Comparison of ENCODE assay signal across 10 cellular contexts in genomic region chr1:24987875-24988559, GRCh38. TPM values are rescaled to one million over a fixed set of nuclear protein-coding genes. Genes with fewer than 3 reads are reported as not detected.
DNase-seq lines count a peak whose midpoint lies in the region; ATAC-seq lines count a peak whose summit lies in the region.
"Had no signal": no experiment of that assay in that cellular context is flagged by ENCODE, and none has a peak within 500 bp of the region (broad histone marks: within the 10 kb centered on the region; RNA-seq: fewer than 3 reads in every experiment).

No MANE protein-coding gene starts in this region.

- DNase-seq in CD4-positive, CD25-positive, alpha-beta regulatory T cell, result peak in 1 of 3 donors; percentile 69
- peak; percentile 29 for DNase-seq in activated naive CD8-positive, alpha-beta T cell treated with anti-CD3 and anti-CD28 coated beads, Interleukin-2, amount 10 ng/mL, durations not matched to agents 7 days and 5 days
- no peak for DNase-seq in AG08396 (ENCODE audit: low spot score)
- no peak for DNase-seq in AML-193 (lab: John Stamatoyannopoulos, UW)
- DNase-seq in islet precursor cell, result no peak
- DNase-seq in NCI-H2196 (lab: John Stamatoyannopoulos, UW; ENCODE audit: unreplicated experiment), result no peak
- DNase-seq: heart left ventricle, NCI-H1694 treated with DMSO at 0.1 percent for 48 hours had no signal

- H3K27ac ChIP-seq in CD4-positive, CD25-positive, alpha-beta regulatory T cell (ENCODE audit: insufficient read depth, low read length, poor library complexity, severe bottlenecking), result no peak overlapping the region
- H3K27ac ChIP-seq: heart left ventricle had no signal

- no peaks in the 10 kb centered on the region for H3K36me3 Mint-ChIP-seq in CD4-positive, CD25-positive, alpha-beta regulatory T cell
- peaks cover 4% of the 10 kb centered on the region for H3K36me3 Mint-ChIP-seq in activated naive CD8-positive, alpha-beta T cell treated with anti-CD3 and anti-CD28 coated beads, Interleukin-2, amount 10 ng/mL, durations not matched to agents 7 days and 5 days

- peaks cover 47% of the 10 kb centered on the region for H3K4me1 ChIP-seq in CD4-positive, CD25-positive, alpha-beta regulatory T cell (ENCODE audit: control insufficient read depth, insufficient read depth, low read length, poor library complexity, severe bottlenecking)

- peak overlapping the region in 2 of 4 donors; percentile 5 to 62 for H3K4me3 Mint-ChIP-seq in CD4-positive, CD25-positive, alpha-beta regulatory T cell
- peak overlapping the region; percentile 50 for H3K4me3 Mint-ChIP-seq in activated naive CD8-positive, alpha-beta T cell treated with anti-CD3 and anti-CD28 coated beads, Interleukin-2, amount 10 ng/mL, durations not matched to agents 7 days and 5 days

- H3K27ac Mint-ChIP-seq in CD4-positive, CD25-positive, alpha-beta regulatory T cell, result peak overlapping the region; percentile 32 to 65 (median 59)
- H3K27ac Mint-ChIP-seq in activated naive CD8-positive, alpha-beta T cell treated with anti-CD3 and anti-CD28 coated beads, Interleukin-2, amount 10 ng/mL, durations not matched to agents 7 days and 5 days, result peak overlapping the region; percentile 87

- POLR2A ChIA-PET in activated naive CD8-positive, alpha-beta T cell treated with anti-CD3 and anti-CD28 coated beads, Interleukin-2, amount 10 ng/mL, durations not matched to agents 7 days and 5 days (lab: Charles Lee), result interaction anchor here (0.6 to 17.6 kb wide), 10 partner anchors 9 to 370 kb away, joined by 3 to 266 read pairs (median 7); no protein-coding TSS in a partner anchor

- no peaks in the 10 kb centered on the region for H3K9me3 ChIP-seq in CD4-positive, CD25-positive, alpha-beta regulatory T cell (ENCODE audit: control insufficient read depth in 2 of 2, low read length in 2 of 2)

- no peaks in the 10 kb centered on the region for H3K27me3 Mint-ChIP-seq in CD4-positive, CD25-positive, alpha-beta regulatory T cell
- H3K27me3 Mint-ChIP-seq in activated naive CD8-positive, alpha-beta T cell treated with anti-CD3 and anti-CD28 coated beads, Interleukin-2, amount 10 ng/mL, durations not matched to agents 7 days and 5 days, result no peaks in the 10 kb centered on the region

- H3K27me3 ChIP-seq in CD4-positive, CD25-positive, alpha-beta regulatory T cell (ENCODE audit: control insufficient read depth, insufficient read depth, low read length), result no peaks in the 10 kb centered on the region

- H3K4me3 ChIP-seq in CD4-positive, CD25-positive, alpha-beta regulatory T cell (ENCODE audit: low read depth, low read length), result no peak overlapping the region
- H3K4me3 ChIP-seq: heart left ventricle had no signal

- H3K9me3 Mint-ChIP-seq in CD4-positive, CD25-positive, alpha-beta regulatory T cell, result no peaks in the 10 kb centered on the region
- H3K9me3 Mint-ChIP-seq in activated naive CD8-positive, alpha-beta T cell treated with anti-CD3 and anti-CD28 coated beads, Interleukin-2, amount 10 ng/mL, durations not matched to agents 7 days and 5 days, result no peaks in the 10 kb centered on the region

- H3K36me3 ChIP-seq in CD4-positive, CD25-positive, alpha-beta regulatory T cell (ENCODE audit: control insufficient read depth, insufficient read depth, low read length), result no peaks in the 10 kb centered on the region
- H3K36me3 ChIP-seq: heart left ventricle had no signal

- ATAC-seq in CD4-positive, CD25-positive, alpha-beta regulatory T cell (ENCODE audit: low read depth in 2 of 2), result peak; percentile 18 to 37
- ATAC-seq in GM18502 (IDR thresholded peaks at IDR 0.05; ENCODE audit: poor library complexity, unreplicated experiment) (peak; percentile 63), HG02885 (IDR thresholded peaks at IDR 0.05; ENCODE audit: poor library complexity, unreplicated experiment) (peak; percentile 59)
- peak; percentile 44 for ATAC-seq in activated naive CD8-positive, alpha-beta T cell treated with anti-CD3 and anti-CD28 coated beads, Interleukin-2, amount 10 ng/mL, durations not matched to agents 7 days and 5 days (ENCODE audit: low read depth)
- ATAC-seq: heart left ventricle had no signal

- H3K4me1 Mint-ChIP-seq in CD4-positive, CD25-positive, alpha-beta regulatory T cell, result peaks cover 5 to 94% (median 34%) of the 10 kb centered on the region in 4 donors
- peaks cover 92% of the 10 kb centered on the region for H3K4me1 Mint-ChIP-seq in activated naive CD8-positive, alpha-beta T cell treated with anti-CD3 and anti-CD28 coated beads, Interleukin-2, amount 10 ng/mL, durations not matched to agents 7 days and 5 days

RNA-seq across cellular contexts. Expression of gene RUNX3, which starts 57.9 kb away (rescaled TPM):
- total RNA-seq in CD4-positive, CD25-positive, alpha-beta regulatory T cell, result 268 TPM
- 10 to 100 TPM; 12.0 to 23.3 (median 15.8) TPM for polyA plus RNA-seq in CD4-positive, CD25-positive, alpha-beta regulatory T cell
- total RNA-seq in activated naive CD8-positive, alpha-beta T cell treated with anti-CD3 and anti-CD28 coated beads, Interleukin-2, amount 10 ng/mL, durations not matched to agents 7 days and 5 days, result 100 to 1,000 TPM; 172 TPM
